Comparison of ENCODE assay signal across 23 cellular contexts in the genomic region with DNA sequence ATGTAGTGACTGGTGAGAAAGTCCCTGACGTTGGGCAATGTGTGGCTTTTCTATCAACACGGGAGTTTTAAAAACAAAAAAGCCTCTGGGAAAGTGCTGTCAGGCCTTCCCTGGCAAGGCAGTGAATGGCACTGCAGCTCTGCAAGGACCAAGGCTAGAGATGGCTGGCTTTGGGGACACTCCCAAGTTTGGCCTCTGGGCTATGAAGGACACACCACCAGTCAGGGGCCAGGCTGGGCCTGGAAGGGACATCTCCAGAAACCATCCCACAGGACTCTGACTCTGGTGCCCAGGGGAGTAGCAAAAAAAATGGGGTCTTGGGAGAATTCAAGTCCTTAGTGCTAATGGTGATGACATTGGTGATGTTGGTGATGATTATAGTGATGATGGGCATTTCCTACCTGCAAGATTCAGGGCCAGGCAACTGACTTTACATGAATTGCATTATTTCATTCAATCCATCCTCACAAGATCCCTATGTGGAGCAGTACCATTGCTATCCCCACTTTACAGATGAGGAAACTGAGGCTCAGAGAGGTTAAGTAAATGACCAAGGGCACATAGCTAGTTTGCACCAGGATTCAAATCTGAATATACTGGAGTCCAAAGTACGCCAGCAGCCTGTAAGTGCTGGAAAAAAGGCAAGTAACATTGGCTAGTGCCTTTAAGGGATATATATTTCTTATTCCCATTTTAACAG.
"Had no signal": no experiment of that assay in that cellular context is flagged by ENCODE, and none has a peak within 500 bp of the region (broad histone marks: within the 10 kb centered on the region; RNA-seq: fewer than 3 reads in every experiment).

No MANE protein-coding gene starts in this region.

- DNase-seq: activated B cell treated with CpG ODN at 0.5 μM for 24 hours; activated CD4-positive, alpha-beta T cell treated with anti-CD3 and anti-CD28 coated beads, Interleukin-2, amount 50 U/mL, for 1 hour; activated gamma-delta T cell; activated naive CD4-positive, alpha-beta T cell treated with anti-CD3 and anti-CD28 coated beads, Interleukin-2, amount 10 ng/mL, durations not matched to agents 7 days and 5 days; activated naive CD8-positive, alpha-beta T cell treated with anti-CD3 and anti-CD28 coated beads, Interleukin-2, amount 10 ng/mL, durations not matched to agents 7 days and 5 days; activated T-cell treated with anti-CD3 and anti-CD28 coated beads, Interleukin-2, amount 50 U/mL, for 24 hours; foreskin melanocyte; naive thymus-derived CD4-positive, alpha-beta T cell; nucleus accumbens; pancreas; psoas muscle; spleen; stimulated activated naive CD4-positive, alpha-beta T cell; T-helper 1 cell; uterus had no signal

- H3K36me3 Mint-ChIP-seq: activated naive CD4-positive, alpha-beta T cell treated with anti-CD3 and anti-CD28 coated beads, Interleukin-2, amount 10 ng/mL, durations not matched to agents 7 days and 5 days; brain; mesothelial cell of epicardium; naive thymus-derived CD4-positive, alpha-beta T cell had no signal

- H3K4me3 ChIP-seq: ascending aorta, cardiac muscle cell, esophagus muscularis mucosa, pancreas, psoas muscle, spleen, tibial nerve, uterus had no signal

- H3K27ac ChIP-seq: ascending aorta, cardiac muscle cell, pancreas, psoas muscle, spleen, tibial nerve, uterus had no signal

- H3K27me3 ChIP-seq: ascending aorta, esophagus muscularis mucosa, pancreas, tibial nerve, uterus had no signal

- H3K27me3 Mint-ChIP-seq: activated T-cell treated with anti-CD3 and anti-CD28 coated beads, Interleukin-2, amount 50 U/mL, for 24 hours had no signal

- H3K36me3 ChIP-seq: ascending aorta, cardiac muscle cell, esophagus muscularis mucosa, pancreas, spleen, tibial nerve, uterus had no signal

- H3K27ac Mint-ChIP-seq: activated B cell treated with CpG ODN at 0.5 μM for 24 hours; activated CD8-positive, alpha-beta T cell treated with anti-CD3 and anti-CD28 coated beads, Interleukin-2, amount 10 ng/mL, durations not matched to agents 7 days and 5 days; activated naive CD4-positive, alpha-beta T cell treated with anti-CD3 and anti-CD28 coated beads, Interleukin-2, amount 10 ng/mL, durations not matched to agents 7 days and 5 days; activated naive CD8-positive, alpha-beta T cell treated with anti-CD3 and anti-CD28 coated beads, Interleukin-2, amount 10 ng/mL, durations not matched to agents 7 days and 5 days; activated T-cell treated with anti-CD3 and anti-CD28 coated beads, Interleukin-2, amount 50 U/mL, for 24 hours; mesothelial cell of epicardium; naive thymus-derived CD4-positive, alpha-beta T cell; T-helper 2 cell treated with Interferon-gamma antibody and Interleukin-4, amounts not matched to agents 5 μg/mL and 100 μg/mL, for 36 hours had no signal

- H3K9me3 ChIP-seq: ascending aorta, esophagus muscularis mucosa, pancreas, psoas muscle, spleen, tibial nerve, uterus had no signal

- H3K4me1 ChIP-seq: pancreas, psoas muscle, uterus had no signal

- H3K4me3 Mint-ChIP-seq: activated B cell treated with CpG ODN at 0.5 μM for 24 hours; activated CD8-positive, alpha-beta T cell treated with anti-CD3 and anti-CD28 coated beads, Interleukin-2, amount 10 ng/mL, durations not matched to agents 7 days and 5 days; activated naive CD4-positive, alpha-beta T cell treated with anti-CD3 and anti-CD28 coated beads, Interleukin-2, amount 10 ng/mL, durations not matched to agents 7 days and 5 days; activated naive CD8-positive, alpha-beta T cell treated with anti-CD3 and anti-CD28 coated beads, Interleukin-2, amount 10 ng/mL, durations not matched to agents 7 days and 5 days; activated T-cell treated with anti-CD3 and anti-CD28 coated beads, Interleukin-2, amount 50 U/mL, for 24 hours; mesothelial cell of epicardium; naive thymus-derived CD4-positive, alpha-beta T cell; T-helper 2 cell treated with Interferon-gamma antibody and Interleukin-4, amounts not matched to agents 5 μg/mL and 100 μg/mL, for 36 hours had no signal

- H3K9me3 Mint-ChIP-seq: activated B cell treated with CpG ODN at 0.5 μM for 24 hours; activated naive CD4-positive, alpha-beta T cell treated with anti-CD3 and anti-CD28 coated beads, Interleukin-2, amount 10 ng/mL, durations not matched to agents 7 days and 5 days; activated naive CD8-positive, alpha-beta T cell treated with anti-CD3 and anti-CD28 coated beads, Interleukin-2, amount 10 ng/mL, durations not matched to agents 7 days and 5 days; activated T-cell treated with anti-CD3 and anti-CD28 coated beads, Interleukin-2, amount 50 U/mL, for 24 hours; mesothelial cell of epicardium; naive thymus-derived CD4-positive, alpha-beta T cell; T-helper 2 cell treated with Interferon-gamma antibody and Interleukin-4, amounts not matched to agents 5 μg/mL and 100 μg/mL, for 36 hours had no signal

- ATAC-seq: activated CD8-positive, alpha-beta T cell treated with anti-CD3 and anti-CD28 coated beads, Interleukin-2, amount 10 ng/mL, durations not matched to agents 7 days and 5 days; naive thymus-derived CD4-positive, alpha-beta T cell; pancreas; psoas muscle had no signal
